ENCODE assay signal across 8 cellular contexts in genomic region chr19:3175761-3176714, GRCh38. TPM values are rescaled to one million over a fixed set of nuclear protein-coding genes. Genes with fewer than 3 reads are reported as not detected.
DNase-seq lines count a peak whose midpoint lies in the region; ATAC-seq and TF ChIP-seq lines count a peak whose summit lies in the region.

No MANE protein-coding gene starts in this region.

- H3K27ac Mint-ChIP-seq in activated B cell treated with CpG ODN at 0.5 μM for 24 hours: peak overlapping the region; percentile 87
- no peak overlapping the region for H3K27ac Mint-ChIP-seq in mesothelial cell of epicardium

- no peaks in the 10 kb centered on the region for H3K27me3 Mint-ChIP-seq in activated B cell treated with CpG ODN at 0.5 μM for 24 hours
- H3K27me3 Mint-ChIP-seq in mesothelial cell of epicardium (ENCODE audit: low read depth): peaks cover 3% of the 10 kb centered on the region

- H3K4me3 ChIP-seq in ACC112 (ENCODE audit: low read depth, low read length) (no peak overlapping the region), hepatocyte (no peak overlapping the region)

- intact Hi-C loops in activated B cell treated with CpG ODN at 0.5 μM for 24 hours (cut with micrococcal nuclease): loop anchor here (5.0 kb wide), 2 partner anchors 114 to 199 kb away; partner anchors contain the start of genes TLE5 and TLE6

- H3K9me3 Mint-ChIP-seq in activated B cell treated with CpG ODN at 0.5 μM for 24 hours (no peaks in the 10 kb centered on the region), mesothelial cell of epicardium (no peaks in the 10 kb centered on the region)

- no peak for ATAC-seq in activated B cell treated with CpG ODN at 0.5 μM for 24 hours (ENCODE audit: low read depth)
- no peak for ATAC-seq in GM19467 (IDR thresholded peaks at IDR 0.05; ENCODE audit: unreplicated experiment)

- H3K36me3 Mint-ChIP-seq in activated B cell treated with CpG ODN at 0.5 μM for 24 hours (ENCODE audit: low read depth) (peaks cover 14% of the 10 kb centered on the region), mesothelial cell of epicardium (no peaks in the 10 kb centered on the region)

- H3K4me1 Mint-ChIP-seq in activated B cell treated with CpG ODN at 0.5 μM for 24 hours (peaks cover 56% of the 10 kb centered on the region), mesothelial cell of epicardium (no peaks in the 10 kb centered on the region)

- H2AFZ ChIP-seq in ACC112 (ENCODE audit: low read length, unreplicated experiment) (no peak overlapping the region), hepatocyte (no peak overlapping the region)

- no peaks in the 10 kb centered on the region for H3K9me3 ChIP-seq in hepatocyte (ENCODE audit: low read depth)

- H4K20me1 ChIP-seq in hepatocyte (ENCODE audit: insufficient read depth, poor library complexity, severe bottlenecking): no peaks in the 10 kb centered on the region

- H3K27me3 ChIP-seq in ACC112 (ENCODE audit: insufficient read depth, low read length) (no peaks in the 10 kb centered on the region), hepatocyte (no peaks in the 10 kb centered on the region)

- POLR2A ChIA-PET in activated B cell treated with CpG ODN at 0.5 μM for 24 hours (lab: Charles Lee): interaction anchor here (0.6 to 1.0 kb wide), 2 partner anchors 10 to 293 kb away, joined by 3 to 8 read pairs; partner anchors contain the start of gene NCLN

- no peak overlapping the region for H3K4me2 ChIP-seq in hepatocyte

- CTCF ChIA-PET in activated B cell treated with CpG ODN at 0.5 μM for 24 hours (lab: Charles Lee): no interaction called here

- WGBS in hepatocyte (ENCODE audit: low lambda C conversion rate, missing lambda C conversion rate): 63% methylated on average over 17 of the region's 17 CpGs

- H3K4me1 ChIP-seq in ACC112 (ENCODE audit: control insufficient read depth, insufficient read depth, low read length, unreplicated experiment) (peaks cover 15% of the 10 kb centered on the region), hepatocyte (ENCODE audit: insufficient read depth) (no peaks in the 10 kb centered on the region)

- DNase-seq in H4 (ENCODE audit: low spot score) (peak; percentile 62), activated B cell treated with CpG ODN at 0.5 μM for 24 hours (no peak), hepatocyte (ENCODE audit: low spot score) (peak; percentile 48), germinal center (ENCODE audit: low spot score) (no peak), mesothelial cell of epicardium (ENCODE audit: low spot score in 2 of 2, unreplicated experiment in 2 of 2) (no peak), cerebellar cortex (ENCODE audit: low spot score) (no peak)

- no peaks in the 10 kb centered on the region for H3K9me2 ChIP-seq in hepatocyte (replicated peaks; ENCODE audit: insufficient read depth)

- H3K79me2 ChIP-seq in ACC112 (ENCODE audit: control insufficient read depth, insufficient read depth, low read length, unreplicated experiment): no peaks in the 10 kb centered on the region
- no peaks in the 10 kb centered on the region for H3K79me2 ChIP-seq in hepatocyte

- peak overlapping the region; percentile 29; the same call in 1 of the 2 replicates for H3K27ac ChIP-seq in ACC112 (ENCODE audit: low read depth, low read length)
- H3K27ac ChIP-seq in hepatocyte: peak overlapping the region; percentile 71

- H3K4me3 Mint-ChIP-seq in activated B cell treated with CpG ODN at 0.5 μM for 24 hours: peak overlapping the region; percentile 6
- no peak overlapping the region for H3K4me3 Mint-ChIP-seq in mesothelial cell of epicardium

- TF ChIP-seq CTCF in activated B cell treated with CpG ODN at 0.5 μM for 24 hours (IDR thresholded peaks at IDR 0.05) (no peak), hepatocyte (IDR thresholded peaks at IDR 0.05; ENCODE audit: poor library complexity) (no peak), mesothelial cell of epicardium (IDR thresholded peaks at IDR 0.05; ENCODE audit: unreplicated experiment) (no peak)

- no peaks in the 10 kb centered on the region for H3K36me3 ChIP-seq in ACC112 (ENCODE audit: insufficient read depth, low read length)
- H3K36me3 ChIP-seq in hepatocyte (replicated peaks; ENCODE audit: insufficient read depth, low read depth): no peaks in the 10 kb centered on the region

RNA-seq across cellular contexts. Expression of gene S1PR4, which starts 2.5 kb away (rescaled TPM):
- not detected in 2 replicates for total RNA-seq in H4 (2014; rRNA removed; shearing (Covaris generic))
- total RNA-seq in activated B cell treated with CpG ODN at 0.5 μM for 24 hours (27.3 and 29.7 TPM in 2 replicates), hepatocyte (0.07 TPM in 1 of 2 replicates, not detected in the other), mesothelial cell of epicardium (not detected in 3 replicates)
- polyA plus RNA-seq in hepatocyte: 0.16 TPM in 1 of 2 replicates, not detected in the other

RNA-seq across cellular contexts. Expression of gene NCLN, which starts 9.7 kb away (rescaled TPM):
- 33.7 and 35.0 TPM in 2 replicates for total RNA-seq in H4 (2014; rRNA removed; shearing (Covaris generic))
- total RNA-seq in activated B cell treated with CpG ODN at 0.5 μM for 24 hours (61.1 and 64.8 TPM in 2 replicates), hepatocyte (42.8 and 44.9 TPM in 2 replicates), mesothelial cell of epicardium (51.2 to 53.0 TPM (median 51.5 TPM) in 3 replicates)
- 85.5 and 94.2 TPM in 2 replicates for polyA plus RNA-seq in hepatocyte

RNA-seq across cellular contexts. Expression of gene GNA15, which starts 40.2 kb away (rescaled TPM):
- total RNA-seq in H4 (2014; rRNA removed; shearing (Covaris generic)): not detected in 2 replicates
- total RNA-seq in activated B cell treated with CpG ODN at 0.5 μM for 24 hours (0.80 and 1.3 TPM in 2 replicates), hepatocyte (0.24 and 1.5 TPM in 2 replicates), mesothelial cell of epicardium (0.09 to 0.13 TPM (median 0.13 TPM) in 3 replicates)
- 0.29 and 0.45 TPM in 2 replicates for polyA plus RNA-seq in hepatocyte

RNA-seq across cellular contexts. Expression of gene CELF5, which starts 48.4 kb away (rescaled TPM):
- 0.29 and 0.60 TPM in 2 replicates for total RNA-seq in H4 (2014; rRNA removed; shearing (Covaris generic))
- total RNA-seq in activated B cell treated with CpG ODN at 0.5 μM for 24 hours (not detected in 2 replicates), hepatocyte (0.03 TPM in 1 of 2 replicates, not detected in the other), mesothelial cell of epicardium (2.3 to 2.6 TPM (median 2.4 TPM) in 3 replicates)
- polyA plus RNA-seq in hepatocyte: 0.17 and 0.90 TPM in 2 replicates

Comparison
In these comparisons a context has a peak if more than half of its experiments do, and no peak if none do; other contexts are left out.
1. DNase-seq: peak in H4 (single experiment) and hepatocyte (single experiment); none in activated B cell treated with CpG ODN at 0.5 μM for 24 hours (single experiment), germinal center (single experiment), mesothelial cell of epicardium (0 of 2) and cerebellar cortex (single experiment).
2. RNA of gene S1PR4, which starts 2.5 kb away (total RNA-seq): 27.3 to 29.7 TPM in activated B cell treated with CpG ODN at 0.5 μM for 24 hours; not detected in mesothelial cell of epicardium, 0.07 TPM in hepatocyte and not detected in H4; every median in the first group is over 10 times any median in the second.